Comparison of ENCODE assay signal across 23 cellular contexts in the genomic region with DNA sequence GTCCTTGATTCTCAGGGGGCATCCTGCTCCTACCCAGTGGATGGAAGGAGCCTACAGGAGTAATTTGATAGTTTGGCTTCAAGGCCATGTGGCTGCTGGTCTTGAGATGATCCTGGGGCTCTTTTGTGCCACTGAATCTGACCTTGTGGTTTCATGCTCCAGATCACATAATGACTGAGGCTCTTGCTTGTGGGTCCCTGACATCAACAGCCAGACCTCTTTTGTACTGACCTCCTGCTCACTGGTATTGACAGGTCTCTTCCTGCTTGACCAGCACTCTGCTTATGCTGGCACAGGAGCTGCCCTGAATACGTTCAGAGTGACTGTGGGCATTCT. TPM values are rescaled to one million over a fixed set of nuclear protein-coding genes. Genes with fewer than 3 reads are reported as not detected.
"Had no signal": no experiment of that assay in that cellular context is flagged by ENCODE, and none has a peak within 500 bp of the region (broad histone marks: within the 10 kb centered on the region; RNA-seq: fewer than 3 reads in every experiment).

No MANE protein-coding gene starts in this region.

- H3K27ac ChIP-seq: ascending aorta, epithelial cell of prostate, lower lobe of right lung, neural progenitor cell, tibial nerve, uterus had no signal

- H3K4me1 Mint-ChIP-seq: mesothelial cell of epicardium, neural progenitor cell had no signal

- H3K9ac ChIP-seq: neural progenitor cell had no signal

- H3K27me3 ChIP-seq: ascending aorta, neural progenitor cell, pancreas, tibial nerve, uterus had no signal

- H3K27ac Mint-ChIP-seq: activated naive CD4-positive, alpha-beta T cell treated with anti-CD3 and anti-CD28 coated beads for 36 hours; mesothelial cell of epicardium; neural progenitor cell; stimulated activated naive B cell treated with anti-CD40 and anti-IgM and Interleukin-4, amounts not matched to agents 10 μg/mL and 1 μg/mL and 100 μg/mL, for 72 hours had no signal

- H3K36me3 Mint-ChIP-seq: mesothelial cell of epicardium; neural progenitor cell; stimulated activated naive B cell treated with anti-CD40 and anti-IgM and Interleukin-4, amounts not matched to agents 10 μg/mL and 1 μg/mL and 100 μg/mL, for 72 hours had no signal

- H3K4me2 ChIP-seq: neural progenitor cell had no signal

- H2AFZ ChIP-seq: neural progenitor cell had no signal

- H3K9me3 Mint-ChIP-seq: activated naive CD4-positive, alpha-beta T cell treated with anti-CD3 and anti-CD28 coated beads for 36 hours; neural progenitor cell had no signal

- DNase-seq: activated CD4-positive, alpha-beta T cell treated with anti-CD3 and anti-CD28 coated beads, Interleukin-2, amount 50 U/mL, for 4 hours; activated CD4-positive, CD25-positive, alpha-beta regulatory T cell treated with anti-CD3 and anti-CD28 coated beads, Interleukin-2, amount 50 U/mL, for 72 hours; activated naive CD4-positive, alpha-beta T cell treated with anti-CD3 and anti-CD28 coated beads for 36 hours; activated T-cell treated with anti-CD3 and anti-CD28 coated beads for 4 hours; dermis blood vessel endothelial cell; foreskin melanocyte; head of caudate nucleus; left colon; lower lobe of right lung; pancreas; stimulated activated CD4-positive, alpha-beta T cell treated with anti-CD3 and anti-CD28 coated beads, Interleukin-2, amount 100 ng/mL, for 48 hours; stimulated activated naive B cell treated with anti-CD40 and anti-IgM and Interleukin-4, amounts not matched to agents 10 μg/mL and 1 μg/mL and 100 μg/mL, for 72 hours; substantia nigra; uterus had no signal

- H3K9me3 ChIP-seq: ascending aorta, pancreas, uterus had no signal

- H3K36me3 ChIP-seq: ascending aorta, lower lobe of right lung, neural progenitor cell, pancreas, tibial nerve, uterus had no signal

- H3K4me3 Mint-ChIP-seq: activated naive CD4-positive, alpha-beta T cell treated with anti-CD3 and anti-CD28 coated beads for 36 hours; mesothelial cell of epicardium; neural progenitor cell; stimulated activated naive B cell treated with anti-CD40 and anti-IgM and Interleukin-4, amounts not matched to agents 10 μg/mL and 1 μg/mL and 100 μg/mL, for 72 hours had no signal

- H3K4me3 ChIP-seq: ascending aorta, lower lobe of right lung, neural progenitor cell, pancreas, tibial nerve, uterus had no signal

- ATAC-seq: left colon; lower lobe of right lung; stimulated activated naive B cell treated with anti-CD40 and anti-IgM and Interleukin-4, amounts not matched to agents 10 μg/mL and 1 μg/mL and 100 μg/mL, for 72 hours had no signal

- FAIRE-seq: bronchial epithelial cell, pancreas had no signal

- H3K4me1 ChIP-seq: ascending aorta, lower lobe of right lung, neural progenitor cell, tibial nerve, uterus had no signal

RNA-seq across cellular contexts. Expression of a gene that starts 23.2 kb away (rescaled TPM):
- total RNA-seq: bronchial epithelial cell, dermis blood vessel endothelial cell, fibroblast of lung had no signal

RNA-seq across cellular contexts. Expression of a gene that starts 34.4 kb away (rescaled TPM):
- total RNA-seq: ascending aorta, bronchial epithelial cell, chondrocyte, fibroblast of lung, skeletal muscle tissue had no signal

RNA-seq across cellular contexts. Expression of a gene that starts 50.2 kb away (rescaled TPM):
- total RNA-seq: skeletal muscle tissue had no signal
